Comparison of ENCODE assay signal across 21 cellular contexts in the genomic region with DNA sequence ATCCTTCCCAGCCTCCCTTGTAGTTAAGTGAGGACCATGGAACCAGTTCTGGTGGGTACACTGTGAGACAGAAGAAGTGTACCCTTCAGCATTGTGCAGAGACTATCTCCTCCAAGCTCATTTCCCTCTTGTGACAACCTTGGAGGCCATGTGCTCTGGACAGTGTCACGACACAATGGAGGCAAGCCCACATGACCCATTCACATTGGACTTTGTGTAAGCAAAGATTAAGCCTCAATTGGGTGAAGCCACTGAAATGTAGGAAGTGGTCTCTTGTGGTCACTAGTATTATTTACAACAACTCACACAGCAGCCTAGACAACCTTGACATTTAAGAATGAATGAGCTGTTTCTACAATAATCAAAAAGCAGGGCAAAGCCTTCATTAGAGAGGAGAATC.
"Had no signal": no experiment of that assay in that cellular context is flagged by ENCODE, and none has a peak within 500 bp of the region (broad histone marks: within the 10 kb centered on the region; RNA-seq: fewer than 3 reads in every experiment).

No MANE protein-coding gene starts in this region.

- H3K4me3 ChIP-seq: cardiac muscle cell, lower lobe of right lung, right lobe of liver, spleen had no signal

- H3K4me1 Mint-ChIP-seq: activated B cell treated with CpG ODN at 0.5 μM for 24 hours, natural killer cell had no signal

- FAIRE-seq: islet of Langerhans had no signal

- H3K9ac ChIP-seq: parathyroid adenoma had no signal

- H3K27ac Mint-ChIP-seq: activated B cell treated with CpG ODN at 0.5 μM for 24 hours; activated CD4-positive, alpha-beta memory T cell treated with anti-CD3 and anti-CD28 coated beads for 36 hours; activated naive CD8-positive, alpha-beta T cell; activated T-helper 1 cell treated with anti-CD3 and anti-CD28 coated beads, Interleukin-12 subunit alpha, Interleukin-12 subunit beta, Interleukin-2, Interleukin-4 antibody, amounts not matched to agents 30 ng/mL and 10 ng/mL and 1 ng/mL, durations not matched to agents 14 hours and 24 hours and 36 hours; natural killer cell had no signal

- H3K9me3 ChIP-seq: lower lobe of right lung, right lobe of liver, spleen had no signal

- H3K36me3 Mint-ChIP-seq: activated naive CD8-positive, alpha-beta T cell; natural killer cell had no signal

- H3K27me3 Mint-ChIP-seq: activated B cell treated with CpG ODN at 0.5 μM for 24 hours; activated CD4-positive, alpha-beta memory T cell treated with anti-CD3 and anti-CD28 coated beads for 36 hours had no signal

- H3K36me3 ChIP-seq: cardiac muscle cell, lower lobe of right lung, right lobe of liver, spleen had no signal

- H2AFZ ChIP-seq: parathyroid adenoma had no signal

- ATAC-seq: left colon, lower lobe of right lung, natural killer cell, right lobe of liver had no signal

- H3K4me1 ChIP-seq: lower lobe of right lung, parathyroid adenoma, right lobe of liver, spleen had no signal

- H3K79me2 ChIP-seq: parathyroid adenoma had no signal

- DNase-seq: activated B cell treated with CpG ODN at 0.5 μM for 24 hours; activated CD4-positive, alpha-beta memory T cell treated with anti-CD3 and anti-CD28 coated beads for 36 hours; activated CD4-positive, alpha-beta T cell treated with anti-CD3 and anti-CD28 coated beads for 4 hours; activated T-cell treated with anti-CD3 and anti-CD28 coated beads for 4 hours; foreskin fibroblast; glutamatergic neuron; hippocampal formation; left colon; lower lobe of right lung; natural killer cell; right lobe of liver; spleen; stimulated activated CD4-positive, alpha-beta T cell treated with anti-CD3 and anti-CD28 coated beads, Interleukin-4, amount 100 ng/mL, for 4 hours; stimulated activated naive CD4-positive, alpha-beta T cell; T-helper 9 cell had no signal

- H3K9me3 Mint-ChIP-seq: activated B cell treated with CpG ODN at 0.5 μM for 24 hours had no signal

- H3K27ac ChIP-seq: cardiac muscle cell, epithelial cell of prostate, lower lobe of right lung, parathyroid adenoma, right lobe of liver, spleen had no signal

- H3K27me3 ChIP-seq: cardiac muscle cell, right lobe of liver, spleen had no signal

- H3K4me3 Mint-ChIP-seq: activated B cell treated with CpG ODN at 0.5 μM for 24 hours; activated CD4-positive, alpha-beta memory T cell treated with anti-CD3 and anti-CD28 coated beads for 36 hours; activated naive CD8-positive, alpha-beta T cell; activated T-helper 1 cell treated with anti-CD3 and anti-CD28 coated beads, Interleukin-12 subunit alpha, Interleukin-12 subunit beta, Interleukin-2, Interleukin-4 antibody, amounts not matched to agents 30 ng/mL and 10 ng/mL and 1 ng/mL, durations not matched to agents 14 hours and 24 hours and 36 hours; natural killer cell had no signal
